ENCODE assay signal across 8 cellular contexts in genomic region chr17:28643979-28644781, GRCh38. TPM values are rescaled to one million over a fixed set of nuclear protein-coding genes. Genes with fewer than 3 reads are reported as not detected.
DNase-seq lines count a peak whose midpoint lies in the region; ATAC-seq and TF ChIP-seq lines count a peak whose summit lies in the region.

No MANE protein-coding gene starts in this region.

- peak overlapping the region; percentile 86 to 99 (median 94) for H3K4me3 Mint-ChIP-seq in naive B cell

- no peaks in the 10 kb centered on the region for H3K27me3 Mint-ChIP-seq in naive B cell

- DNase-seq in DMS79 treated with DMSO at 0.1 percent for 48 hours (lab: John Stamatoyannopoulos, UW), result peak; percentile 16
- DNase-seq in DMS79 (lab: John Stamatoyannopoulos, UW), result no peak
- peak; percentile 50 for DNase-seq in HCEC 1CT
- peak; percentile 60 for DNase-seq in NCI-H510A treated with DMSO at 0.1 percent for 48 hours (lab: John Stamatoyannopoulos, UW)
- peak; percentile 12 for DNase-seq in activated T-cell treated with anti-CD3 and anti-CD28 coated beads for 24 hours (ENCODE audit: low read depth)
- peak; percentile 39 for DNase-seq in fibroblast of mammary gland (ENCODE audit: low read depth)
- DNase-seq in naive B cell, result peak; percentile 45

- H3K9me3 Mint-ChIP-seq in naive B cell, result no peaks in the 10 kb centered on the region

- no peak for ATAC-seq in naive B cell (ENCODE audit: low read depth in 2 of 2)
- ATAC-seq in GM21529 (IDR thresholded peaks at IDR 0.05; ENCODE audit: unreplicated experiment), result no peak

- H3K4me3 ChIP-seq in fibroblast of mammary gland (ENCODE audit: control insufficient read depth, low read depth, low read length), result peak overlapping the region; percentile 90

- peaks cover 35 to 50% (median 37%) of the 10 kb centered on the region in 3 donors for H3K4me1 Mint-ChIP-seq in naive B cell

- TF ChIP-seq CTCF in fibroblast of mammary gland (conservative IDR thresholded peaks at IDR 0.05; ENCODE audit: control insufficient read depth, insufficient read depth, low read depth, low read length), result peak; percentile 47

- H3K36me3 Mint-ChIP-seq in naive B cell, result peaks cover 12 to 21% of the 10 kb centered on the region in 2 donors

- H3K27ac Mint-ChIP-seq in naive B cell, result peak overlapping the region; percentile 78 to 97 (median 92)

RNA-seq across cellular contexts. Expression of gene BLTP2, which starts 0.8 kb away (rescaled TPM):
- 10 to 100 TPM; 15.0 to 57.5 (median 40.8) TPM for polyA plus RNA-seq in naive B cell (ENCODE audit: low read depth in 6 of 6)

RNA-seq across cellular contexts. Expression of gene SDF2, which starts 17.5 kb away (rescaled TPM):
- polyA plus RNA-seq in naive B cell (ENCODE audit: low read depth in 6 of 6), result 10 to 100 TPM; 46.0 to 76.5 (median 61.7) TPM

RNA-seq across cellular contexts. Expression of gene SUPT6H, which starts 17.8 kb away (rescaled TPM):
- 10 to 100 TPM in 1 of 6 donors, 1 to 10 TPM in 5; 4.6 to 19.5 (median 7.4) TPM for polyA plus RNA-seq in naive B cell (ENCODE audit: low read depth in 6 of 6)

RNA-seq across cellular contexts. Expression of gene RSKR, which starts 30.2 kb away (rescaled TPM):
- under 1 TPM in 2 of 6 donors, not detected in 4; 0.09 to 0.20 TPM for polyA plus RNA-seq in naive B cell (ENCODE audit: low read depth in 6 of 6)

RNA-seq across cellular contexts. Expression of gene SPAG5, which starts 45.4 kb away (rescaled TPM):
- 1 to 10 TPM in 1 of 6 donors, under 1 TPM in 4, not detected in 1; 0.26 to 1.1 (median 0.62) TPM for polyA plus RNA-seq in naive B cell (ENCODE audit: low read depth in 6 of 6)
